Comparison of ENCODE assay signal across 26 cellular contexts in genomic region chr9:135214706-135215105, GRCh38.
"Had no signal": no experiment of that assay in that cellular context is flagged by ENCODE, and none has a peak within 500 bp of the region (broad histone marks: within the 10 kb centered on the region; RNA-seq: fewer than 3 reads in every experiment).

No MANE protein-coding gene starts in this region.

- H3K9me3 ChIP-seq: transverse colon, uterus had no signal

- FAIRE-seq: bronchial epithelial cell, TTC549 had no signal

- H3K4me3 ChIP-seq: hepatocyte, stomach, transverse colon, uterus had no signal

- DNase-seq: activated CD4-positive, alpha-beta T cell treated with anti-CD3 and anti-CD28 coated beads for 4 hours; activated CD4-positive, alpha-beta T cell treated with anti-CD3 and anti-CD28 coated beads, Interleukin-2, amount 50 U/mL, for 48 hours; activated CD8-positive, alpha-beta memory T cell treated with anti-CD3 and anti-CD28 coated beads, Interleukin-2, amount 50 U/mL, for 48 hours; activated naive CD4-positive, alpha-beta T cell; activated naive CD8-positive, alpha-beta T cell treated with anti-CD3 and anti-CD28 coated beads for 36 hours; activated T-cell treated with anti-CD3 and anti-CD28 coated beads, Interleukin-2, amount 50 U/mL, for 4 hours; cerebellar nuclear complex; cortex of kidney; immature natural killer cell; kidney glomerular epithelial cell; mesenchymal stem cell; occipital lobe; retina; stimulated activated CD4-positive, alpha-beta T cell treated with anti-CD3 and anti-CD28 coated beads, Interleukin-1b, Interleukin-23, amount 100 ng/mL, for 48 hours; transverse colon; uterus had no signal

- ATAC-seq: activated T-cell treated with anti-CD3 and anti-CD28 coated beads, Interleukin-2, amount 50 U/mL, for 4 hours; SK-N-SH treated with all-trans-retinoic acid at 6 μM for 48 hours; stimulated activated effector memory CD8-positive, alpha-beta T cell treated with anti-CD3 and anti-CD28 coated beads, Interleukin-12 subunit alpha, Interleukin-12 subunit beta, amount 100 ng/mL, for 72 hours had no signal

- H3K4me3 Mint-ChIP-seq: activated naive CD8-positive, alpha-beta T cell treated with anti-CD3 and anti-CD28 coated beads for 36 hours; activated T-cell treated with anti-CD3 and anti-CD28 coated beads, Interleukin-2, amount 50 U/mL, for 4 hours; immature natural killer cell; stimulated activated effector memory CD8-positive, alpha-beta T cell treated with anti-CD3 and anti-CD28 coated beads, Interleukin-12 subunit alpha, Interleukin-12 subunit beta, amount 100 ng/mL, for 72 hours; T-cell; T-helper 2 cell treated with Interferon-gamma antibody and Interleukin-4, amounts not matched to agents 5 μg/mL and 100 μg/mL, for 36 hours had no signal

- H3K27me3 ChIP-seq: uterus had no signal

- H3K27ac Mint-ChIP-seq: activated naive CD8-positive, alpha-beta T cell treated with anti-CD3 and anti-CD28 coated beads for 36 hours; activated T-helper 2 cell treated with anti-CD3 and anti-CD28 coated beads, Interferon-gamma antibody, Interleukin-2, Interleukin-4, amounts not matched to agents 10 μg/mL and 5 μg/mL and 100 μg/mL, durations not matched to agents 14 hours and 24 hours and 36 hours; immature natural killer cell; progenitor cell of endocrine pancreas; stimulated activated effector memory CD8-positive, alpha-beta T cell treated with anti-CD3 and anti-CD28 coated beads, Interleukin-12 subunit alpha, Interleukin-12 subunit beta, amount 100 ng/mL, for 72 hours; T-cell; T-helper 2 cell treated with Interferon-gamma antibody and Interleukin-4, amounts not matched to agents 5 μg/mL and 100 μg/mL, for 36 hours had no signal

- H3K4me1 Mint-ChIP-seq: activated naive CD8-positive, alpha-beta T cell treated with anti-CD3 and anti-CD28 coated beads for 36 hours; immature natural killer cell; stimulated activated effector memory CD8-positive, alpha-beta T cell treated with anti-CD3 and anti-CD28 coated beads, Interleukin-12 subunit alpha, Interleukin-12 subunit beta, amount 100 ng/mL, for 72 hours; T-cell had no signal

- H3K4me2 ChIP-seq: hepatocyte had no signal

- H3K27ac ChIP-seq: hepatocyte, stomach, transverse colon, uterus had no signal

- H2AFZ ChIP-seq: hepatocyte had no signal

- H3K36me3 ChIP-seq: stomach, transverse colon, uterus had no signal

- H3K4me1 ChIP-seq: transverse colon, uterus had no signal

- H3K79me2 ChIP-seq: hepatocyte had no signal

- H3K36me3 Mint-ChIP-seq: activated naive CD8-positive, alpha-beta T cell treated with anti-CD3 and anti-CD28 coated beads for 36 hours; immature natural killer cell; stimulated activated effector memory CD8-positive, alpha-beta T cell treated with anti-CD3 and anti-CD28 coated beads, Interleukin-12 subunit alpha, Interleukin-12 subunit beta, amount 100 ng/mL, for 72 hours; T-cell had no signal

- H3K9me3 Mint-ChIP-seq: activated T-helper 2 cell treated with anti-CD3 and anti-CD28 coated beads, Interferon-gamma antibody, Interleukin-2, Interleukin-4, amounts not matched to agents 10 μg/mL and 5 μg/mL and 100 μg/mL, durations not matched to agents 14 hours and 24 hours and 36 hours; stimulated activated effector memory CD8-positive, alpha-beta T cell treated with anti-CD3 and anti-CD28 coated beads, Interleukin-12 subunit alpha, Interleukin-12 subunit beta, amount 100 ng/mL, for 72 hours had no signal
